In the genomic region with DNA sequence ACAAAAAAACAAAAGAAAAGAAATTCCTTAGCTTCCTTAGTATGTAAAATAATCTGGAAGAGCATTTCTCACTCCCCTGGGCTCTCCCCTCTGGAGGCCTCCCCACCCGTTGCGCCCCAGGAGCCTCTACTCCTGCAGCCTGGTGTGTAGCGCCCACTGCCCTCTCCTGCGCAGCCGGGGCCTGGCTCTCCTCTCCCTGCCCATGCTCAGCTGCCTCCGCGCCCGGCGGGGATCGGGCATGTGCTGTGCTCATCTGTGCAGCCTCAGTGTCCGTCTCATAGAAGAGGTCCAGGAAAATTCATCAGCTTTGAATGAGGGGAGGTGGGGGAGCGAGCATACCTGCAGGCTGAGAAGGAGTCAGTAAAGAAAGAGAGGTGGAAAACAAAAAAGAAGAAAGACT, we compare ENCODE assay signal across 26 cellular contexts.
"Had no signal": no experiment of that assay in that cellular context is flagged by ENCODE, and none has a peak within 500 bp of the region (broad histone marks: within the 10 kb centered on the region; RNA-seq: fewer than 3 reads in every experiment).

No MANE protein-coding gene starts in this region.

- H3K4me1 ChIP-seq: parathyroid adenoma, psoas muscle, right lobe of liver, sigmoid colon, stomach, tibial artery, transverse colon, upper lobe of right lung, uterus had no signal

- H3K4me1 Mint-ChIP-seq: nephron; stimulated activated effector memory CD8-positive, alpha-beta T cell treated with anti-CD3 and anti-CD28 coated beads, Interleukin-12 subunit alpha, Interleukin-12 subunit beta, amount 100 ng/mL, for 72 hours; stimulated activated naive B cell treated with anti-CD40 and anti-IgM and Interleukin-4, amounts not matched to agents 10 μg/mL and 1 μg/mL and 100 μg/mL, for 72 hours had no signal

- H3K27ac ChIP-seq: neural progenitor cell, ovary, parathyroid adenoma, psoas muscle, right lobe of liver, sigmoid colon, stomach, tibial artery, transverse colon, upper lobe of right lung, uterus had no signal

- H3K9me3 ChIP-seq: ovary, psoas muscle, right lobe of liver, sigmoid colon, tibial artery, transverse colon, upper lobe of right lung, uterus had no signal

- DNase-seq: natural killer cell; occipital lobe; ovary; psoas muscle; right cardiac atrium; right lobe of liver; sigmoid colon; small intestine; stimulated activated CD4-positive, alpha-beta T cell treated with anti-CD3 and anti-CD28 coated beads, Interleukin-15, amount 100 ng/mL, for 24 hours; stimulated activated CD4-positive, alpha-beta T cell treated with anti-CD3 and anti-CD28 coated beads, Interleukin-2, amount 100 ng/mL, for 24 hours; stimulated activated CD4-positive, alpha-beta T cell treated with anti-CD3 and anti-CD28 coated beads, Interleukin-2, amount 100 ng/mL, for 48 hours; stimulated activated CD4-positive, alpha-beta T cell treated with anti-CD3 and anti-CD28 coated beads, Interleukin-4, amount 100 ng/mL, for 24 hours; stimulated activated naive B cell treated with anti-CD40 and anti-IgM and Interleukin-4, amounts not matched to agents 10 μg/mL and 1 μg/mL and 100 μg/mL, for 72 hours; stimulated activated naive CD4-positive, alpha-beta T cell treated with Interleukin-2 at 50 U/mL for 16 hours; stomach; tibial artery; transverse colon; uterus had no signal

- H3K4me3 ChIP-seq: neural progenitor cell, ovary, psoas muscle, right lobe of liver, sigmoid colon, stomach, tibial artery, transverse colon, upper lobe of right lung, uterus had no signal

- H3K27ac Mint-ChIP-seq: natural killer cell; nephron; neural progenitor cell; progenitor cell of endocrine pancreas; stimulated activated effector memory CD8-positive, alpha-beta T cell treated with anti-CD3 and anti-CD28 coated beads, Interleukin-12 subunit alpha, Interleukin-12 subunit beta, amount 100 ng/mL, for 72 hours; stimulated activated naive B cell treated with anti-CD40 and anti-IgM and Interleukin-4, amounts not matched to agents 10 μg/mL and 1 μg/mL and 100 μg/mL, for 72 hours; stimulated activated naive CD8-positive, alpha-beta T cell treated with anti-CD3 and anti-CD28 coated beads, Interleukin-15, Interleukin-2, amounts not matched to agents 100 ng/mL and 50 ng/mL, for 24 hours; type B pancreatic cell had no signal

- H3K27me3 Mint-ChIP-seq: progenitor cell of endocrine pancreas had no signal

- ATAC-seq: natural killer cell; psoas muscle; right cardiac atrium; stimulated activated effector memory CD8-positive, alpha-beta T cell treated with anti-CD3 and anti-CD28 coated beads, Interleukin-12 subunit alpha, Interleukin-12 subunit beta, amount 100 ng/mL, for 72 hours; stimulated activated naive B cell treated with anti-CD40 and anti-IgM and Interleukin-4, amounts not matched to agents 10 μg/mL and 1 μg/mL and 100 μg/mL, for 72 hours; upper lobe of right lung had no signal

- H2AFZ ChIP-seq: neural progenitor cell, parathyroid adenoma had no signal

- H3K4me2 ChIP-seq: neural progenitor cell had no signal

- H3K4me3 Mint-ChIP-seq: natural killer cell; nephron; neural progenitor cell; stimulated activated effector memory CD8-positive, alpha-beta T cell treated with anti-CD3 and anti-CD28 coated beads, Interleukin-12 subunit alpha, Interleukin-12 subunit beta, amount 100 ng/mL, for 72 hours; stimulated activated naive B cell treated with anti-CD40 and anti-IgM and Interleukin-4, amounts not matched to agents 10 μg/mL and 1 μg/mL and 100 μg/mL, for 72 hours; stimulated activated naive CD8-positive, alpha-beta T cell treated with anti-CD3 and anti-CD28 coated beads, Interleukin-15, Interleukin-2, amounts not matched to agents 100 ng/mL and 50 ng/mL, for 24 hours; type B pancreatic cell had no signal

- FAIRE-seq: small intestine had no signal

- H3K36me3 Mint-ChIP-seq: natural killer cell; stimulated activated effector memory CD8-positive, alpha-beta T cell treated with anti-CD3 and anti-CD28 coated beads, Interleukin-12 subunit alpha, Interleukin-12 subunit beta, amount 100 ng/mL, for 72 hours; stimulated activated naive B cell treated with anti-CD40 and anti-IgM and Interleukin-4, amounts not matched to agents 10 μg/mL and 1 μg/mL and 100 μg/mL, for 72 hours; type B pancreatic cell had no signal

- H3K9ac ChIP-seq: neural progenitor cell, parathyroid adenoma had no signal

- H3K79me2 ChIP-seq: parathyroid adenoma had no signal

- H3K36me3 ChIP-seq: neural progenitor cell, ovary, right lobe of liver, sigmoid colon, stomach, tibial artery, transverse colon, upper lobe of right lung, uterus had no signal

- H3K9me3 Mint-ChIP-seq: natural killer cell; nephron; stimulated activated effector memory CD8-positive, alpha-beta T cell treated with anti-CD3 and anti-CD28 coated beads, Interleukin-12 subunit alpha, Interleukin-12 subunit beta, amount 100 ng/mL, for 72 hours; stimulated activated naive CD8-positive, alpha-beta T cell treated with anti-CD3 and anti-CD28 coated beads, Interleukin-15, Interleukin-2, amounts not matched to agents 100 ng/mL and 50 ng/mL, for 24 hours; type B pancreatic cell had no signal

- H3K27me3 ChIP-seq: neural progenitor cell, ovary, right lobe of liver, sigmoid colon, stomach, tibial artery, transverse colon, upper lobe of right lung, uterus had no signal
